8 cellular contexts compared by ENCODE assay signal in the genomic region with DNA sequence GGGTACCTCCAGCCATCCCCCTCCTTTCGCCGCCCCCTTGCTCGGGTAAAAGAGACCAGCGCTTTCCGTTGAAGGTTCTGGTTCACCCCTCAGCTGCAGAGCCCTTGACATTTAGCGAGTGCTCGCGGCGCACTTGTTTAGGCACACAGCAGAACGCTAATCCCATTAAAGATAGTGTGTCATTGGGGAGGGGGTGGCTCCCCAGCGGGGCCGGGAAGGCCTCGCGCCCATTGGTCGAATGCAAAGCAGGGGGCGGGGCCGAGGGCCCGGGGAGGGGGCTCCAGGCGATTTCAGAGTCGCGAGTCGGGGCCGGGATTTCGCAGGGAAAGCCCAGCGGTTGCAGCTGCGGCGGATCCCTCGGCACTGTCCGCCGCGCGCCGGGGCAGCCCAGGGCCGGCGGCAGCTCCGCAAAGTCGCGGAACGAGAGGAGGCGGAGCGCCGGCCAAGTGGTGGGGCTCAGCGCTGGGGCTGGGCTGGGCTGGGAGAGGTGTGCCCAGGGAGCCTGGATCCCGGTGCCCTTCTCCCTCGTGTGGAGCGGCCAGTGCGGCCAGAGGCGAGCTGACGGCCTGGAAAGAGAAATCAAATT.
DNase-seq lines count a peak whose midpoint lies in the region; ATAC-seq and TF ChIP-seq lines count a peak whose summit lies in the region.

No MANE protein-coding gene starts in this region.

- H2BK12ac ChIP-seq in neuronal stem cell (ENCODE audit: low read length) = no peak overlapping the region

- no peak overlapping the region for H3K4me3 Mint-ChIP-seq in activated CD4-positive, alpha-beta T cell treated with anti-CD3 and anti-CD28 coated beads, Interleukin-2, amount 10 ng/mL, durations not matched to agents 24 days and 14 days
- H3K4me3 Mint-ChIP-seq in T-helper 17 cell = peak overlapping the region; percentile 76

- no peak for ATAC-seq in T-helper 17 cell
- peak; percentile 42 for ATAC-seq in foreskin keratinocyte
- no peak for ATAC-seq in HG03139 (IDR thresholded peaks at IDR 0.05; ENCODE audit: unreplicated experiment)
- no peak for ATAC-seq in HG03135 (IDR thresholded peaks at IDR 0.05; ENCODE audit: unreplicated experiment)

- H3K4me1 ChIP-seq in foreskin keratinocyte (peaks cover 12% of the 10 kb centered on the region), neuronal stem cell (ENCODE audit: control insufficient read depth in 2 of 2, insufficient read depth in 1 of 2, low read depth in 1 of 2, low read length in 2 of 2) (peaks cover 15 to 26% of the 10 kb centered on the region in 2 donors)

- H2BK5ac ChIP-seq in neuronal stem cell (ENCODE audit: low read length) = peak overlapping the region; percentile 76

- H2BK120ac ChIP-seq in neuronal stem cell (ENCODE audit: low read depth, low read length) = no peak overlapping the region

- H3K36me3 Mint-ChIP-seq in activated CD4-positive, alpha-beta T cell treated with anti-CD3 and anti-CD28 coated beads, Interleukin-2, amount 10 ng/mL, durations not matched to agents 24 days and 14 days (ENCODE audit: low read depth) = no peaks in the 10 kb centered on the region
- peaks cover 5% of the 10 kb centered on the region for H3K36me3 Mint-ChIP-seq in T-helper 17 cell (ENCODE audit: low read depth)

- peaks cover 0 to 2% of the 10 kb centered on the region in 2 donors for H3K36me3 ChIP-seq in neuronal stem cell (replicated peaks in 1 of 2; ENCODE audit: control insufficient read depth in 2 of 2, insufficient read depth in 2 of 2, low read length in 2 of 2)

- H3K18ac ChIP-seq in neuronal stem cell (ENCODE audit: low read length) = peak overlapping the region; percentile 92

- no peak overlapping the region for H2BK15ac ChIP-seq in neuronal stem cell (ENCODE audit: low read length)

- no peak overlapping the region for H4K91ac ChIP-seq in neuronal stem cell (ENCODE audit: low read depth, low read length, poor library complexity)

- in situ Hi-C loops in GM13976 (cut with MboI; ENCODE audit: low sequenced_read_pairs, unreplicated experiment) = no loop called here

- H3K79me1 ChIP-seq in neuronal stem cell (ENCODE audit: low read depth, low read length) = no peaks in the 10 kb centered on the region

- no peaks in the 10 kb centered on the region for H3K4me1 Mint-ChIP-seq in activated CD4-positive, alpha-beta T cell treated with anti-CD3 and anti-CD28 coated beads, Interleukin-2, amount 10 ng/mL, durations not matched to agents 24 days and 14 days
- peaks cover 11% of the 10 kb centered on the region for H3K4me1 Mint-ChIP-seq in T-helper 17 cell

- WGBS in neuronal stem cell (ENCODE audit: extremely low coverage in 2 of 2, insufficient read length in 2 of 2, insufficient replicate concordance in 1 of 2), 2 donors = no CpG with 5 or more reads among the region's 49 CpGs

- peak overlapping the region; percentile 91 for H2AFZ ChIP-seq in neuronal stem cell (ENCODE audit: low read length)

- intact Hi-C loops in activated CD4-positive, alpha-beta T cell treated with anti-CD3 and anti-CD28 coated beads, Interleukin-2, amount 10 ng/mL, durations not matched to agents 24 days and 14 days (cut with micrococcal nuclease) = no loop called here

- H3K4me3 ChIP-seq in neuronal stem cell (ENCODE audit: low read length in 2 of 2) = peak overlapping the region; percentile 38 to 83

- no peak for TF ChIP-seq CTCF in foreskin keratinocyte (conservative IDR thresholded peaks at IDR 0.05)
- no peak for TF ChIP-seq CTCF in GM13976 (IDR thresholded peaks at IDR 0.05; ENCODE audit: borderline replicate concordance, control extremely low read depth, extremely low read depth, insufficient read depth, missing control alignments)

- DNase-seq in activated CD4-positive, alpha-beta T cell treated with anti-CD3 and anti-CD28 coated beads, Interleukin-2, amount 10 ng/mL, durations not matched to agents 24 days and 14 days = peak; percentile 58
- no peak for DNase-seq in activated CD4-positive, alpha-beta T cell treated with anti-CD3 and anti-CD28 coated beads, Interleukin-2, amount 50 U/mL, for 1 hour
- DNase-seq in T-helper 17 cell = no peak
- peak; percentile 24 to 30 for DNase-seq in foreskin keratinocyte
- DNase-seq in neuronal stem cell (ENCODE audit: low spot score) = peak; percentile 86
- DNase-seq in GM13976 (ENCODE audit: low spot score) = no peak

- no peak overlapping the region for H3K27ac Mint-ChIP-seq in activated CD4-positive, alpha-beta T cell treated with anti-CD3 and anti-CD28 coated beads, Interleukin-2, amount 10 ng/mL, durations not matched to agents 24 days and 14 days
- H3K27ac Mint-ChIP-seq in T-helper 17 cell = no peak overlapping the region

- H3K27me3 ChIP-seq in foreskin keratinocyte = peaks cover 33% of the 10 kb centered on the region
- peaks cover 0 to 35% (median 18%) of the 10 kb centered on the region in 3 experiments for H3K27me3 ChIP-seq in neuronal stem cell (ENCODE audit: control insufficient read depth in 3 of 3, insufficient read depth in 3 of 3, low read depth in 1 of 3, low read length in 3 of 3)

- no peaks in the 10 kb centered on the region for H3K9me3 Mint-ChIP-seq in activated CD4-positive, alpha-beta T cell treated with anti-CD3 and anti-CD28 coated beads, Interleukin-2, amount 10 ng/mL, durations not matched to agents 24 days and 14 days

- peak overlapping the region; percentile 77 for H3K9ac ChIP-seq in neuronal stem cell (ENCODE audit: low read depth, low read length, poor library complexity)

- H3K9me3 ChIP-seq in T-helper 17 cell (ENCODE audit: control insufficient read depth, low read length, poor library complexity, severe bottlenecking) = no peaks in the 10 kb centered on the region
- H3K9me3 ChIP-seq in neuronal stem cell (replicated peaks in 1 of 2; ENCODE audit: control insufficient read depth in 2 of 2, insufficient read depth in 1 of 2, low read depth in 1 of 2, low read length in 2 of 2) = peaks cover 0 to 2% of the 10 kb centered on the region in 2 donors

- H2AK5ac ChIP-seq in neuronal stem cell (ENCODE audit: low read depth, low read length) = peak overlapping the region; percentile 17

- no peak overlapping the region for H3K27ac ChIP-seq in foreskin keratinocyte
- H3K27ac ChIP-seq in neuronal stem cell (replicated peaks; ENCODE audit: low read length) = no peak overlapping the region

- H3K23ac ChIP-seq in neuronal stem cell (ENCODE audit: low read depth, low read length, poor library complexity) = no peak overlapping the region

- H3K4ac ChIP-seq in neuronal stem cell (ENCODE audit: low read length) = no peak overlapping the region

- H3K14ac ChIP-seq in neuronal stem cell (ENCODE audit: low read length) = no peak overlapping the region

- H3K27me3 Mint-ChIP-seq in activated CD4-positive, alpha-beta T cell treated with anti-CD3 and anti-CD28 coated beads, Interleukin-2, amount 10 ng/mL, durations not matched to agents 24 days and 14 days = peaks cover 48% of the 10 kb centered on the region
- H3K27me3 Mint-ChIP-seq in T-helper 17 cell = peaks cover 65% of the 10 kb centered on the region

- H3K4me2 ChIP-seq in neuronal stem cell (ENCODE audit: insufficient read depth, low read length, poor library complexity, severe bottlenecking) = peak overlapping the region; percentile 99

- H4K8ac ChIP-seq in neuronal stem cell (ENCODE audit: low read depth, low read length) = no peak overlapping the region

Comparison
In these comparisons a context has a peak if more than half of its experiments do, and no peak if none do; other contexts are left out.
1. DNase-seq: peak in activated CD4-positive, alpha-beta T cell treated with anti-CD3 and anti-CD28 coated beads, Interleukin-2, amount 10 ng/mL, durations not matched to agents 24 days and 14 days (single experiment), foreskin keratinocyte (2 of 2) and neuronal stem cell (single experiment); none in activated CD4-positive, alpha-beta T cell treated with anti-CD3 and anti-CD28 coated beads, Interleukin-2, amount 50 U/mL, for 1 hour (single experiment), T-helper 17 cell (0 of 3) and GM13976 (single experiment).